In genomic region chr7:23394828-23395227, GRCh38 we compare ENCODE assay signal across 15 cellular contexts.
DNase-seq lines count a peak whose midpoint lies in the region; ATAC-seq, FAIRE-seq and TF ChIP-seq lines count a peak whose summit lies in the region.
"Had no signal": no experiment of that assay in that cellular context is flagged by ENCODE, and none has a peak within 500 bp of the region (broad histone marks: within the 10 kb centered on the region; RNA-seq: fewer than 3 reads in every experiment).

No MANE protein-coding gene starts in this region.

- no peaks in the 10 kb centered on the region for H3K9me3 Mint-ChIP-seq in chondrocyte (ENCODE audit: low read depth)
- H3K9me3 Mint-ChIP-seq in activated T-cell treated with anti-CD3 and anti-CD28 coated beads, Interleukin-2, amount 50 U/mL, for 72 hours: no peaks in the 10 kb centered on the region
- H3K9me3 Mint-ChIP-seq: activated CD4-positive, alpha-beta T cell treated with anti-CD3 and anti-CD28 coated beads, Interleukin-2, amount 10 ng/mL, durations not matched to agents 24 days and 14 days; neural crest cell had no signal

- H3K36me3 ChIP-seq in A673 (ENCODE audit: insufficient read depth, low read length, poor library complexity, severe bottlenecking): peaks cover 16% of the 10 kb centered on the region
- no peaks in the 10 kb centered on the region for H3K36me3 ChIP-seq in small intestine (ENCODE audit: control insufficient read depth in 2 of 2, insufficient read depth in 2 of 2, low read length in 2 of 2)
- H3K36me3 ChIP-seq: colonic mucosa had no signal

- no peak for ATAC-seq in GM21381 (IDR thresholded peaks at IDR 0.05; ENCODE audit: unreplicated experiment)
- ATAC-seq in activated T-cell treated with anti-CD3 and anti-CD28 coated beads, Interleukin-2, amount 50 U/mL, for 72 hours (replicated peaks in 1 of 2): no peak
- ATAC-seq: HCT116 had no signal

- peaks cover 10% of the 10 kb centered on the region for H3K4me1 ChIP-seq in A673 (ENCODE audit: insufficient read depth, low read length, poor library complexity, severe bottlenecking)
- no peaks in the 10 kb centered on the region for H3K4me1 ChIP-seq in small intestine (ENCODE audit: control insufficient read depth in 2 of 2, insufficient read depth in 1 of 2, low read depth in 1 of 2, low read length in 1 of 2)
- H3K4me1 ChIP-seq: colonic mucosa had no signal

- intact Hi-C loops in A673 (cut with micrococcal nuclease; ENCODE audit: unreplicated experiment): no loop called here

- H3K27me3 Mint-ChIP-seq in chondrocyte (ENCODE audit: low read depth): no peaks in the 10 kb centered on the region
- peaks cover 7% of the 10 kb centered on the region for H3K27me3 Mint-ChIP-seq in activated T-cell treated with anti-CD3 and anti-CD28 coated beads, Interleukin-2, amount 50 U/mL, for 72 hours (ENCODE audit: low read depth)

- no peak overlapping the region for H3K27ac ChIP-seq in A673 (ENCODE audit: low read depth, low read length, poor library complexity, severe bottlenecking)
- no peak overlapping the region for H3K27ac ChIP-seq in small intestine (ENCODE audit: low read depth in 1 of 2, low read length in 1 of 2)
- H3K27ac ChIP-seq: colonic mucosa had no signal

- H3K4me3 ChIP-seq in A673 (ENCODE audit: low read depth, low read length, poor library complexity, severe bottlenecking) (no peak overlapping the region), small intestine (ENCODE audit: low read depth in 1 of 2, low read length in 2 of 2) (no peak overlapping the region)
- H3K4me3 ChIP-seq: colonic mucosa had no signal

- H3K27me3 ChIP-seq in A673 (replicated peaks; ENCODE audit: insufficient read depth, low read depth, low read length, poor library complexity): no peaks in the 10 kb centered on the region
- no peaks in the 10 kb centered on the region for H3K27me3 ChIP-seq in small intestine (ENCODE audit: control insufficient read depth in 2 of 2, insufficient read depth in 2 of 2, low read length in 2 of 2)
- H3K27me3 ChIP-seq: colonic mucosa had no signal

- TF ChIP-seq CTCF in A673 (conservative IDR thresholded peaks at IDR 0.05; ENCODE audit: low read depth, low read length) (no peak), chondrocyte (IDR thresholded peaks at IDR 0.05) (no peak)

- FAIRE-seq in small intestine (lab: Jason Lieb, UNC): no peak
- FAIRE-seq: A204.1, GM12892 had no signal

- peak; percentile 49 for DNase-seq in A673 (ENCODE audit: low spot score)
- peak; percentile 73 for DNase-seq in NCI-H1092 (lab: John Stamatoyannopoulos, UW)
- DNase-seq in NCI-H524 (lab: John Stamatoyannopoulos, UW): peak; percentile 83 to 92
- no peak for DNase-seq in chondrocyte (ENCODE audit: low spot score)
- DNase-seq in activated T-cell treated with anti-CD3 and anti-CD28 coated beads, Interleukin-2, amount 50 U/mL, for 72 hours: no peak
- DNase-seq in small intestine: no peak
- DNase-seq in effector CD4-positive, alpha-beta T cell: no peak
- DNase-seq: activated CD4-positive, alpha-beta T cell treated with anti-CD3 and anti-CD28 coated beads, Interleukin-2, amount 10 ng/mL, durations not matched to agents 24 days and 14 days; colonic mucosa; SW 1271 had no signal

- H3K27ac Mint-ChIP-seq in chondrocyte (ENCODE audit: unreplicated experiment): peak overlapping the region; percentile 86
- no peak overlapping the region for H3K27ac Mint-ChIP-seq in activated T-cell treated with anti-CD3 and anti-CD28 coated beads, Interleukin-2, amount 50 U/mL, for 72 hours
- H3K27ac Mint-ChIP-seq: activated CD4-positive, alpha-beta T cell treated with anti-CD3 and anti-CD28 coated beads, Interleukin-2, amount 10 ng/mL, durations not matched to agents 24 days and 14 days had no signal

- H3K4me3 Mint-ChIP-seq in chondrocyte (ENCODE audit: unreplicated experiment): no peak overlapping the region
- no peak overlapping the region for H3K4me3 Mint-ChIP-seq in activated T-cell treated with anti-CD3 and anti-CD28 coated beads, Interleukin-2, amount 50 U/mL, for 72 hours
- H3K4me3 Mint-ChIP-seq: activated CD4-positive, alpha-beta T cell treated with anti-CD3 and anti-CD28 coated beads, Interleukin-2, amount 10 ng/mL, durations not matched to agents 24 days and 14 days; neural crest cell had no signal

- POLR2A ChIA-PET in A673 (lab: Charles Lee; ENCODE audit: low non-redundant PET): no interaction called here

- H3K36me3 Mint-ChIP-seq in chondrocyte (ENCODE audit: low read depth): peaks cover 2% of the 10 kb centered on the region
- peaks cover 6 to 7% of the 10 kb centered on the region in 2 donors for H3K36me3 Mint-ChIP-seq in activated T-cell treated with anti-CD3 and anti-CD28 coated beads, Interleukin-2, amount 50 U/mL, for 72 hours (ENCODE audit: insufficient read depth in 2 of 2)

- CTCF ChIA-PET in A673 (lab: Charles Lee): no interaction called here

- H3K9me3 ChIP-seq in A673 (ENCODE audit: low read depth, low read length, poor library complexity, severe bottlenecking) (no peaks in the 10 kb centered on the region), small intestine (ENCODE audit: control insufficient read depth, low read depth) (no peaks in the 10 kb centered on the region)
- H3K9me3 ChIP-seq: colonic mucosa had no signal

- BruUV-seq in A673 (replicated peaks; lab: Mats Ljungman, UMichigan): no TSS peak

- peaks cover 64% of the 10 kb centered on the region for H3K4me1 Mint-ChIP-seq in chondrocyte (ENCODE audit: low read depth)
- peaks cover 24% of the 10 kb centered on the region for H3K4me1 Mint-ChIP-seq in activated T-cell treated with anti-CD3 and anti-CD28 coated beads, Interleukin-2, amount 50 U/mL, for 72 hours (ENCODE audit: low read depth)

Comparison
In these comparisons a context has a peak if more than half of its experiments do, and no peak if none do; other contexts are left out.
1. DNase-seq: peak in A673 (single experiment), NCI-H1092 (single experiment) and NCI-H524 (2 of 2); none in chondrocyte (single experiment), activated T-cell treated with anti-CD3 and anti-CD28 coated beads, Interleukin-2, amount 50 U/mL, for 72 hours (0 of 2), small intestine (single experiment) and effector CD4-positive, alpha-beta T cell (single experiment).